Comparison of ENCODE assay signal across 8 cellular contexts in genomic region chr4:174522183-174523002, GRCh38. TPM values are rescaled to one million over a fixed set of nuclear protein-coding genes. Genes with fewer than 3 reads are reported as not detected.
A peak's percentile ranks its signal among the peaks of the same experiment; 100 is the strongest.
DNase-seq lines count a peak whose midpoint lies in the region; ATAC-seq and TF ChIP-seq lines count a peak whose summit lies in the region.

Gene HPGD, minus strand, starts transcription at chr4:174522488. Its CDS starts 37 bp downstream, at chr4:174522451.

- peaks cover 0 to 20% (median 7%) of the 10 kb centered on the region in 4 donors for H3K4me1 ChIP-seq in liver (ENCODE audit: control insufficient read depth in 4 of 4, insufficient read depth in 4 of 4, low read length in 3 of 4)

- no peak for TF ChIP-seq CTCF in liver (IDR thresholded peaks at IDR 0.05; ENCODE audit: low read depth, low read length, missing input control)

- no peaks in the 10 kb centered on the region for H3K36me3 ChIP-seq in liver (ENCODE audit: control insufficient read depth in 4 of 4, insufficient read depth in 3 of 4, low read depth in 1 of 4, low read length in 3 of 4)

- no peaks in the 10 kb centered on the region for H3K9me3 ChIP-seq in liver (ENCODE audit: control insufficient read depth in 4 of 4, low read length in 3 of 4)

- ATAC-seq in GM21825 (IDR thresholded peaks at IDR 0.05; ENCODE audit: unreplicated experiment), result peak; percentile 79

- WGBS in liver, result under 1% methylated on average over 60 of the region's 60 CpGs

- TF ChIP-seq RAD21 in liver (IDR thresholded peaks at IDR 0.05), result no peak

- peak within 1 kb of the TSS; percentile 76 to 91 (median 89) for H3K4me3 ChIP-seq in liver (ENCODE audit: low read depth in 1 of 3, low read length in 3 of 3)

- peak within 1 kb of the TSS; percentile 95 to 97 for H3K27ac ChIP-seq in liver (ENCODE audit: low read depth in 1 of 2, low read length in 2 of 2)

- DNase-seq in DMS53 (lab: John Stamatoyannopoulos, UW) (peak; percentile 70), LHCN-M2 (ENCODE audit: low read depth) (peak; percentile 28), cerebellum (ENCODE audit: low spot score) (no peak), NCI-H2107 (lab: John Stamatoyannopoulos, UW) (no peak)
- DNase-seq in activated CD4-positive, CD25-positive, alpha-beta regulatory T cell treated with anti-CD3 and anti-CD28 coated beads, Interleukin-2, amount 50 U/mL, for 16 hours (ENCODE audit: low read depth, low spot score), result peak; percentile 9
- peak in 2 of 3 donors; percentile 15 to 31 for DNase-seq in stimulated activated CD4-positive, alpha-beta T cell treated with anti-CD3 and anti-CD28 coated beads, TNF-alpha, amount 100 ng/mL, for 48 hours (ENCODE audit: low read depth in 3 of 3)

- H3K9ac ChIP-seq in liver (ENCODE audit: low read depth in 1 of 2, low read length in 2 of 2), result peak within 1 kb of the TSS; percentile 88 to 96

- no peaks in the 10 kb centered on the region for H3K27me3 ChIP-seq in liver (ENCODE audit: control insufficient read depth in 4 of 4, insufficient read depth in 4 of 4, low read length in 3 of 4)

TF ChIP-seq in liver, 16 proteins besides CTCF, POLR2A, EP300 and RAD21:
- no peak for TF ChIP-seq NR2F2 (IDR thresholded peaks at IDR 0.05)
- no peak for TF ChIP-seq YY1 (IDR thresholded peaks at IDR 0.05)
- TF ChIP-seq EGR1 (IDR thresholded peaks at IDR 0.05; ENCODE audit: low read depth in 2 of 2), result peak in 1 of 2 donors; percentile 12
- no peak for TF ChIP-seq FOXA2 (IDR thresholded peaks at IDR 0.05)
- TF ChIP-seq HNF4A (conservative IDR thresholded peaks at IDR 0.05), result peak in 1 of 2 donors; percentile 49
- TF ChIP-seq, protein P1, sequence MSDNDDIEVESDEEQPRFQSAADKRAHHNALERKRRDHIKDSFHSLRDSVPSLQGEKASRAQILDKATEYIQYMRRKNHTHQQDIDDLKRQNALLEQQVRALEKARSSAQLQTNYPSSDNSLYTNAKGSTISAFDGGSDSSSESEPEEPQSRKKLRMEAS (IDR thresholded peaks at IDR 0.05), result peak; percentile 13
- no peak for TF ChIP-seq FOXA1 (IDR thresholded peaks at IDR 0.05)
- peak in 1 of 2 donors; percentile 16 for TF ChIP-seq GABPA (IDR thresholded peaks at IDR 0.05 in 1 of 2, conservative IDR thresholded peaks at IDR 0.05 in 1 of 2)
- TF ChIP-seq JUND (IDR thresholded peaks at IDR 0.05), result no peak
- TF ChIP-seq ATF3 (IDR thresholded peaks at IDR 0.05), result no peak
- TF ChIP-seq, protein P2, sequence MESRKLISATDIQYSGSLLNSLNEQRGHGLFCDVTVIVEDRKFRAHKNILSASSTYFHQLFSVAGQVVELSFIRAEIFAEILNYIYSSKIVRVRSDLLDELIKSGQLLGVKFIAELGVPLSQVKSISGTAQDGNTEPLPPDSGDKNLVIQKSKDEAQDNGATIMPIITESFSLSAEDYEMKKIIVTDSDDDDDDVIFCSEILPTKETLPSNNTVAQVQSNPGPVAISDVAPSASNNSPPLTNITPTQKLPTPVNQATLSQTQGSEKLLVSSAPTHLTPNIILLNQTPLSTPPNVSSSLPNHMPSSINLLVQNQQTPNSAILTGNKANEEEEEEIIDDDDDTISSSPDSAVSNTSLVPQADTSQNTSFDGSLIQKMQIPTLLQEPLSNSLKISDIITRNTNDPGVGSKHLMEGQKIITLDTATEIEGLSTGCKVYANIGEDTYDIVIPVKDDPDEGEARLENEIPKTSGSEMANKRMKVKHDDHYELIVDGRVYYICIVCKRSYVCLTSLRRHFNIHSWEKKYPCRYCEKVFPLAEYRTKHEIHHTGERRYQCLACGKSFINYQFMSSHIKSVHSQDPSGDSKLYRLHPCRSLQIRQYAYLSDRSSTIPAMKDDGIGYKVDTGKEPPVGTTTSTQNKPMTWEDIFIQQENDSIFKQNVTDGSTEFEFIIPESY (IDR thresholded peaks at IDR 0.05), result peak; percentile 76
- TF ChIP-seq, protein P3, sequence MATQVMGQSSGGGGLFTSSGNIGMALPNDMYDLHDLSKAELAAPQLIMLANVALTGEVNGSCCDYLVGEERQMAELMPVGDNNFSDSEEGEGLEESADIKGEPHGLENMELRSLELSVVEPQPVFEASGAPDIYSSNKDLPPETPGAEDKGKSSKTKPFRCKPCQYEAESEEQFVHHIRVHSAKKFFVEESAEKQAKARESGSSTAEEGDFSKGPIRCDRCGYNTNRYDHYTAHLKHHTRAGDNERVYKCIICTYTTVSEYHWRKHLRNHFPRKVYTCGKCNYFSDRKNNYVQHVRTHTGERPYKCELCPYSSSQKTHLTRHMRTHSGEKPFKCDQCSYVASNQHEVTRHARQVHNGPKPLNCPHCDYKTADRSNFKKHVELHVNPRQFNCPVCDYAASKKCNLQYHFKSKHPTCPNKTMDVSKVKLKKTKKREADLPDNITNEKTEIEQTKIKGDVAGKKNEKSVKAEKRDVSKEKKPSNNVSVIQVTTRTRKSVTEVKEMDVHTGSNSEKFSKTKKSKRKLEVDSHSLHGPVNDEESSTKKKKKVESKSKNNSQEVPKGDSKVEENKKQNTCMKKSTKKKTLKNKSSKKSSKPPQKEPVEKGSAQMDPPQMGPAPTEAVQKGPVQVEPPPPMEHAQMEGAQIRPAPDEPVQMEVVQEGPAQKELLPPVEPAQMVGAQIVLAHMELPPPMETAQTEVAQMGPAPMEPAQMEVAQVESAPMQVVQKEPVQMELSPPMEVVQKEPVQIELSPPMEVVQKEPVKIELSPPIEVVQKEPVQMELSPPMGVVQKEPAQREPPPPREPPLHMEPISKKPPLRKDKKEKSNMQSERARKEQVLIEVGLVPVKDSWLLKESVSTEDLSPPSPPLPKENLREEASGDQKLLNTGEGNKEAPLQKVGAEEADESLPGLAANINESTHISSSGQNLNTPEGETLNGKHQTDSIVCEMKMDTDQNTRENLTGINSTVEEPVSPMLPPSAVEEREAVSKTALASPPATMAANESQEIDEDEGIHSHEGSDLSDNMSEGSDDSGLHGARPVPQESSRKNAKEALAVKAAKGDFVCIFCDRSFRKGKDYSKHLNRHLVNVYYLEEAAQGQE (IDR thresholded peaks at IDR 0.05), result peak; percentile 58
- no peak for TF ChIP-seq SP1 (IDR thresholded peaks at IDR 0.05)
- no peak for TF ChIP-seq HNF4G (IDR thresholded peaks at IDR 0.05)
- TF ChIP-seq RXRA (IDR thresholded peaks at IDR 0.05), result peak in 1 of 2 donors; percentile 18
- TF ChIP-seq TAF1 (conservative IDR thresholded peaks at IDR 0.05), result no peak

RNA-seq across cellular contexts. Expression of gene HPGD, which starts in this region (rescaled TPM):
- total RNA-seq in LHCN-M2 (2014; rRNA removed) (not detected in 2 replicates), cerebellum (10.7 TPM), liver (100 to 1,000 TPM in 1 of 2 donors, 1 to 10 TPM in 1; 7.9 to 113 TPM)
- not detected for polyA plus RNA-seq in LHCN-M2 (2012)
- 10 to 100 TPM; 24.2 to 90.0 TPM for polyA plus RNA-seq in liver

Comparison
In these comparisons a context has a peak if more than half of its experiments do, and no peak if none do; other contexts are left out.
1. Peak in DNase-seq in LHCN-M2; RNA of the gene not detected or under 1 TPM.
2. DNase-seq: peak in DMS53 (single experiment), activated CD4-positive, CD25-positive, alpha-beta regulatory T cell treated with anti-CD3 and anti-CD28 coated beads, Interleukin-2, amount 50 U/mL, for 16 hours (single experiment) and stimulated activated CD4-positive, alpha-beta T cell treated with anti-CD3 and anti-CD28 coated beads, TNF-alpha, amount 100 ng/mL, for 48 hours (2 of 3); none in cerebellum (single experiment) and NCI-H2107 (single experiment).